25 cellular contexts compared by ENCODE assay signal in genomic region chr2:174211954-174212353, GRCh38. TPM values are rescaled to one million over a fixed set of nuclear protein-coding genes. Genes with fewer than 3 reads are reported as not detected.
DNase-seq lines count a peak whose midpoint lies in the region; ATAC-seq, FAIRE-seq and TF ChIP-seq lines count a peak whose summit lies in the region.
"Had no signal": no experiment of that assay in that cellular context is flagged by ENCODE, and none has a peak within 500 bp of the region (broad histone marks: within the 10 kb centered on the region; RNA-seq: fewer than 3 reads in every experiment).

No MANE protein-coding gene starts in this region.

- peaks cover 14% of the 10 kb centered on the region for H3K4me1 ChIP-seq in HEK293 (ENCODE audit: control insufficient read depth, insufficient read depth, low read length)
- peaks cover 15 to 42% of the 10 kb centered on the region in 2 experiments; a peak in 4 of 5 replicates for H3K4me1 ChIP-seq in K562 (replicated peaks in 1 of 2; ENCODE audit: control insufficient read depth in 2 of 2, insufficient read depth in 2 of 2, low read length in 2 of 2)
- H3K4me1 ChIP-seq: A549; BLaER1 treated with 17β-estradiol and CSF1 and Interleukin-3, amounts not matched to agents 10 nM and 100 nM; Caco-2 had no signal

- H3K9me3 ChIP-seq in HEK293 (ENCODE audit: control insufficient read depth, insufficient read depth, low read depth, low read length): no peaks in the 10 kb centered on the region
- H3K9me3 ChIP-seq in K562 (replicated peaks; ENCODE audit: control insufficient read depth, insufficient read depth, low read depth, low read length): no peaks in the 10 kb centered on the region
- H3K9me3 ChIP-seq: A549; BLaER1 treated with 17β-estradiol and CSF1 and Interleukin-3, amounts not matched to agents 10 nM and 100 nM; Caco-2 had no signal

- no TSS peak for BruUV-seq in K562 (replicated peaks; lab: Mats Ljungman, UMichigan)

- in situ Hi-C loops in K562 (cut with MboI): no loop called here

- POLR2A ChIA-PET in HEK293 (lab: Yijun Ruan, JAX) (interaction anchor here (1.0 kb wide), 1 partner anchor 21 kb away, joined by 3 read pairs; no protein-coding TSS in a partner anchor), K562 (lab: Yijun Ruan, JAX) (interaction anchor here (0.8 to 2.2 kb wide), 2 partner anchors 8 to 14 kb away, joined by 3 to 5 read pairs; no protein-coding TSS in a partner anchor)

- H3K27me3 ChIP-seq in K562 (ENCODE audit: control insufficient read depth in 2 of 2, insufficient read depth in 2 of 2, low read length in 2 of 2): no peaks in the 10 kb centered on the region
- H3K27me3 ChIP-seq: BLaER1 treated with 17β-estradiol and CSF1 and Interleukin-3, amounts not matched to agents 10 nM and 100 nM had no signal

- H3K27ac ChIP-seq in HEK293 (ENCODE audit: extremely low read depth, low read depth, low read length) (no peak overlapping the region), K562 (ENCODE audit: extremely low read depth, low read depth, low read length) (peak overlapping the region; percentile 66; the same call in 2 of the 3 replicates)
- H3K27ac ChIP-seq: 22Rv1; A549; BLaER1 treated with 17β-estradiol and CSF1 and Interleukin-3, amounts not matched to agents 10 nM and 100 nM; C4-2B had no signal

- no peaks in the 10 kb centered on the region for H3K9me1 ChIP-seq in K562 (ENCODE audit: control insufficient read depth, insufficient read depth, low read length)

- FAIRE-seq in D721Med (lab: Jason Lieb, UNC) (peak; percentile 35), K562 (lab: Jason Lieb, UNC) (no peak), islet of Langerhans (lab: Jason Lieb, UNC) (peak; percentile 85)
- FAIRE-seq: A549, GM12878, GM19239 had no signal

- H3K79me2 ChIP-seq in K562 (ENCODE audit: control insufficient read depth, insufficient read depth, low read length): peaks cover 82% of the 10 kb centered on the region

- H3K36me3 ChIP-seq in HEK293 (ENCODE audit: control insufficient read depth in 2 of 2, insufficient read depth in 1 of 2, low read length in 2 of 2) (peaks cover 0 to 4% of the 10 kb centered on the region in 2 experiments; a peak in 1 of 3 replicates), K562 (ENCODE audit: control insufficient read depth, insufficient read depth, low read length) (peaks cover 8% of the 10 kb centered on the region; the same call in 2 of the 3 replicates)

- TF ChIP-seq CTCF in D721Med (IDR thresholded peaks at IDR 0.05; ENCODE audit: insufficient read depth, missing control alignments) (no peak), HEK293 (tag by site-specific recombination; IDR thresholded peaks at IDR 0.05) (no peak), K562 (IDR thresholded peaks at IDR 0.05 in 2 of 3, conservative IDR thresholded peaks at IDR 0.05 in 1 of 3; ENCODE audit: insufficient read depth in 2 of 3, low read depth in 1 of 3, low read length in 3 of 3) (no peak)

- ATAC-seq in K562: peak; percentile 3; the same call in 1 of the 3 replicates
- no peak for ATAC-seq in HG02885 (IDR thresholded peaks at IDR 0.05; ENCODE audit: poor library complexity, unreplicated experiment)
- ATAC-seq: A549; CD8-positive, alpha-beta T cell; GM12878 had no signal

- intact Hi-C loops in K562 (cut with micrococcal nuclease) (no loop called here), cardiac septum (cut with DNase I) (no loop called here)

- no peaks in the 10 kb centered on the region for H4K20me1 ChIP-seq in K562 (replicated peaks; ENCODE audit: control insufficient read depth, insufficient read depth, low read length)

- no peak for TF ChIP-seq EP300 in K562 (IDR thresholded peaks at IDR 0.05; ENCODE audit: low read length)

- no peak overlapping the region for H3K4me2 ChIP-seq in K562 (ENCODE audit: insufficient read depth, low read length)
- H3K4me2 ChIP-seq: A549; BLaER1 treated with 17β-estradiol and CSF1 and Interleukin-3, amounts not matched to agents 10 nM and 100 nM had no signal

- CTCF ChIA-PET in HEK293 (lab: Yijun Ruan, JAX): no interaction called here
- CTCF ChIA-PET in K562 (lab: Yijun Ruan, JAX; ENCODE audit: low intra/inter-chr PET ratio): no interaction called here

- TF ChIP-seq RAD21 in K562 (CRISPR knock-in tag; conservative IDR thresholded peaks at IDR 0.05 in 1 of 2, IDR thresholded peaks at IDR 0.05 in 1 of 2): no peak

- TF ChIP-seq POLR2A in K562 (conservative IDR thresholded peaks at IDR 0.05): no peak

- H3K4me3 ChIP-seq in HEK293 (ENCODE audit: low read depth, low read length) (no peak overlapping the region), K562 (no peak overlapping the region)
- H3K4me3 ChIP-seq: A549; BLaER1 treated with 17β-estradiol and CSF1 and Interleukin-3, amounts not matched to agents 10 nM and 100 nM; GM12878 had no signal

- H3K9ac ChIP-seq in K562 (ENCODE audit: insufficient read depth in 1 of 2, low read depth in 2 of 2, low read length in 2 of 2): peak overlapping the region in 1 of 2 experiments; percentile 38; a peak in 1 of 4 replicates
- H3K9ac ChIP-seq: BLaER1 treated with 17β-estradiol and CSF1 and Interleukin-3, amounts not matched to agents 10 nM and 100 nM had no signal

- no peak overlapping the region for H2AFZ ChIP-seq in K562 (ENCODE audit: low read depth, low read length)

- DNase-seq in D721Med (ENCODE audit: insufficient read length, low spot score) (no peak), K562 (ENCODE audit: extremely low read depth in 1 of 4, low spot score in 3 of 4) (no peak), HK-2 (ENCODE audit: unreplicated experiment) (no peak), cardiac septum (ENCODE audit: low spot score) (no peak)
- DNase-seq: AML-193; Caco-2; Calu3; CD4-positive, alpha-beta T cell; CD8-positive, alpha-beta T cell; DMS 273 treated with DMSO at 0.1 percent for 48 hours; DMS153; DMS53; DMS79; DND-41; EL; GDM1 had no signal

TF ChIP-seq in HEK293, 187 proteins besides CTCF, POLR2A, EP300 and RAD21 (continues in another document):
- no peak for TF ChIP-seq ZNF558 (tag by site-specific recombination; IDR thresholded peaks at IDR 0.05)

TF ChIP-seq in K562, 482 proteins besides CTCF, POLR2A, EP300 and RAD21 (continues in another document):
- TF ChIP-seq PRDM10 (IDR thresholded peaks at IDR 0.05; ENCODE audit: partially characterized antibody): peak; percentile 85
- TF ChIP-seq ZNF696 (CRISPR knock-in tag; conservative IDR thresholded peaks at IDR 0.05): no peak
- no peak for TF ChIP-seq HNRNPL (IDR thresholded peaks at IDR 0.05; ENCODE audit: low read depth, low read length)
- TF ChIP-seq CEBPB (tag; IDR thresholded peaks at IDR 0.05): 0 out of 2 replicates have a peak, but pooled peaks have one; percentile 18
- no peak for TF ChIP-seq HSF4 (CRISPR knock-in tag; IDR thresholded peaks at IDR 0.05; ENCODE audit: borderline replicate concordance)
- TF ChIP-seq SMARCC2 (IDR thresholded peaks at IDR 0.05; ENCODE audit: low read depth): no peak
- TF ChIP-seq CC2D1A (IDR thresholded peaks at IDR 0.05): no peak
- no peak for TF ChIP-seq DPF2 (IDR thresholded peaks at IDR 0.05)
- TF ChIP-seq STAG1 (CRISPR knock-in tag; IDR thresholded peaks at IDR 0.05; ENCODE audit: borderline replicate concordance): no peak

RNA-seq across cellular contexts. Expression of gene OLA1, which starts 36.4 kb away (rescaled TPM):
- total RNA-seq in K562 (2011; cell fraction: chromatin; rRNA removed; ENCODE audit: low replicate concordance): 45.3 and 93.0 TPM in 2 replicates
- 23.7 and 26.2 TPM in 2 replicates for total RNA-seq in K562 (2011; cell fraction: nucleolus; rRNA removed)
- 50.8 and 59.4 TPM in 2 replicates for total RNA-seq in K562 (2011; cell fraction: nucleoplasm; rRNA removed)
- total RNA-seq in K562 (2014; rRNA removed): 196 and 225 TPM in 2 replicates
- total RNA-seq in K562 (2014; rRNA removed; fragmentation: Illumina TruSeq; extraction: Trizol): 264 and 282 TPM in 2 replicates
- 205 and 225 TPM in 2 replicates for total RNA-seq in K562 (2015; rRNA removed; fragmentation: Illumina TruSeq; extraction: Trizol)
- 207 and 216 TPM in 2 replicates for total RNA-seq in K562 (2021)
- 272 and 334 TPM in 2 replicates for polyA plus RNA-seq in K562 (2011; rRNA removed)
- polyA plus RNA-seq in K562 (2011; cell fraction: cytosol; rRNA removed): 27.0 and 94.9 TPM in 2 replicates
- 31.0 and 71.1 TPM in 2 replicates for polyA plus RNA-seq in K562 (2011; cell fraction: nucleus; rRNA removed)
- polyA plus RNA-seq in K562 (2012): 242 and 284 TPM in 2 replicates
- 293 and 353 TPM in 2 replicates for polyA plus RNA-seq in K562 (2014; fragmentation: Illumina TruSeq; extraction: Trizol)
- 100 to 1,000 TPM; 208 to 222 TPM for polyA plus RNA-seq in K562 (2014; fragmentation: Nextera tagmentation; extraction: Ambion mirVana)
- polyA plus RNA-seq in K562 (2014; rRNA removed): 270 and 272 TPM in 2 replicates
- 313 and 366 TPM in 2 replicates for polyA minus RNA-seq in K562 (2011; rRNA and poly(A)+ RNA removed)
- polyA minus RNA-seq in K562 (2011; cell fraction: cytosol; rRNA and poly(A)+ RNA removed): 79.3 and 86.3 TPM in 2 replicates
- polyA minus RNA-seq in K562 (2011; cell fraction: nucleus; rRNA and poly(A)+ RNA removed): 38.4 and 88.7 TPM in 2 replicates
- 51.2 TPM for total RNA-seq in cardiac septum
